Comparison of ENCODE assay signal across 8 cellular contexts in the genomic region with DNA sequence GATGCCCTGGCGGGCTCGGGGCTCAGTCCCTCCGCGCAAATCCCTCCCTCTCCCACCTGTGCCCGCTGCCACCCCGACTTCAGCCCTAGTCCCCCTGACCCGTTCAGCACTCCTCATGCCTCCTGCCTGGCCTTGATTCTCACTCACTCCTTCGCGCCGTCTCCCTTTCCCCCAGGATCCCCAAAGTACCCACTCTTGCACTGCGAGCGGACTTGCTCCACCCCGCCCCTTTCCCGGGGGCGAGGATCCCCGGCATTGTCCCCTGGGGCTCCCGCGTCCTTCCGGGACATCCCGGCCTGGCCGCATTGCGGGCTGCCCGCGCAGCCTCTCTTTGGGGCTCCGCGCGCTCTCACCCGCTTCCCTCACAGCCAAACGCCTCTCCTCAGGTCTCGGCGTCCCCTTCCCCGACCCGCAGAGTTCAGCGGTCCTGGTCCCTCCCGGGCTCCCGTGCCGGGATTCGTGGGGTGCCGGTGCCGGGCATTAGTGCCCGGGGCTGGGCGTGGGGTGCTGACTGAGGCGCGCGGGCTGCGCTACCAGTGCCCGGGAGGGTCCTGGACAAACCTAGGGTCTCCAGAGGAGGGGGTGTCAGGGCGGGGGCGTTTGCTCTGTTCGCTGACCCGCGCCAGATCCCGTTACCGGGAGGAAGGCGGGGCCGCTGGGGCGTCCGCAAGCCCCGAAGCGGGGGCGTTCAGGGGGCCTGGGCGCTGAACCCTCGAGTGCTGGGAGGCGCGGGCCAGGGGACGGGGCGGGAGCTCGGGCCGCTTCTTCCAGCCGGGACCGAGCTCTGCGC. TPM values are rescaled to one million over a fixed set of nuclear protein-coding genes. Genes with fewer than 3 reads are reported as not detected.
DNase-seq lines count a peak whose midpoint lies in the region; FAIRE-seq and TF ChIP-seq lines count a peak whose summit lies in the region.

No MANE protein-coding gene starts in this region.

- peak; percentile 48 for DNase-seq in CD14-positive monocyte (ENCODE audit: low spot score)
- DNase-seq in M059J (ENCODE audit: low read depth), result peak; percentile 66
- no peak for DNase-seq in astrocyte of the cerebellum (ENCODE audit: low read depth)
- no peak for DNase-seq in small intestine
- DNase-seq in NCI-H2196 treated with DMSO at 0.1 percent for 48 hours (lab: John Stamatoyannopoulos, UW; ENCODE audit: unreplicated experiment), result no peak
- no peak for DNase-seq in NCI-H187 treated with DMSO at 0.1 percent for 48 hours (lab: John Stamatoyannopoulos, UW)
- DNase-seq in LoVo (ENCODE audit: low spot score), result no peak

- peaks cover 80% of the 10 kb centered on the region for H3K27me3 ChIP-seq in iPS-18a (ENCODE audit: control insufficient read depth, insufficient read depth, low read length)
- peaks cover 3 to 9% of the 10 kb centered on the region in 2 donors for H3K27me3 ChIP-seq in small intestine (ENCODE audit: control insufficient read depth in 2 of 2, insufficient read depth in 2 of 2, low read length in 2 of 2)

- H3K4me1 Mint-ChIP-seq in CD14-positive monocyte, result peaks cover 50% of the 10 kb centered on the region

- peak overlapping the region; percentile 79 to 98 (median 95) for H3K27ac Mint-ChIP-seq in CD14-positive monocyte

- H3K4me3 ChIP-seq in astrocyte of the cerebellum (ENCODE audit: low read depth, low read length) (peak overlapping the region; percentile 92), iPS-18a (ENCODE audit: low read length) (peak overlapping the region; percentile 78), small intestine (ENCODE audit: low read depth in 1 of 2, low read length in 2 of 2) (peak overlapping the region; percentile 59)

- peaks cover 5% of the 10 kb centered on the region for H3K4me1 ChIP-seq in iPS-18a (ENCODE audit: control insufficient read depth, low read depth, low read length)
- H3K4me1 ChIP-seq in small intestine (ENCODE audit: control insufficient read depth in 2 of 2, insufficient read depth in 1 of 2, low read depth in 1 of 2, low read length in 1 of 2), result no peaks in the 10 kb centered on the region

- H3K9me3 ChIP-seq in iPS-18a (ENCODE audit: control insufficient read depth, low read depth, low read length), result no peaks in the 10 kb centered on the region
- no peaks in the 10 kb centered on the region for H3K9me3 ChIP-seq in small intestine (ENCODE audit: control insufficient read depth, low read depth)

- 1 to 3% (median 3%) methylated on average over 68 to 72 of the region's 72 CpGs for WGBS in small intestine, 3 donors

- no peaks in the 10 kb centered on the region for H3K36me3 Mint-ChIP-seq in CD14-positive monocyte

- TF ChIP-seq CTCF in CD14-positive monocyte (IDR thresholded peaks at IDR 0.05) (no peak), astrocyte of the cerebellum (IDR thresholded peaks at IDR 0.05; ENCODE audit: low read depth, low read length, missing control alignments) (no peak)

- peaks cover 0 to 2% (median 0%) of the 10 kb centered on the region in 7 donors for H3K9me3 Mint-ChIP-seq in CD14-positive monocyte

- peak overlapping the region; percentile 99 to 100 for H3K4me3 Mint-ChIP-seq in CD14-positive monocyte

- peak overlapping the region; percentile 17 for H3K9ac ChIP-seq in iPS-18a (ENCODE audit: low read length)

- H3K36me3 ChIP-seq in iPS-18a (ENCODE audit: control insufficient read depth, low read depth, low read length) (no peaks in the 10 kb centered on the region), small intestine (ENCODE audit: control insufficient read depth in 2 of 2, insufficient read depth in 2 of 2, low read length in 2 of 2) (no peaks in the 10 kb centered on the region)

- intact Hi-C loops in CD14-positive monocyte (cut with micrococcal nuclease), result loop anchor here (2.0 to 10.0 kb wide), 7 partner anchors 13 to 769 kb away; a partner anchor contains a TSS

- FAIRE-seq in small intestine (lab: Jason Lieb, UNC), result no peak

- H3K27ac ChIP-seq in iPS-18a (ENCODE audit: low read length) (no peak overlapping the region), small intestine (ENCODE audit: low read depth in 1 of 2, low read length in 1 of 2) (peak overlapping the region; percentile 25 to 85)

- peaks cover 9 to 20% (median 17%) of the 10 kb centered on the region in 3 donors for H3K27me3 Mint-ChIP-seq in CD14-positive monocyte (ENCODE audit: low read depth in 3 of 3)

- in situ Hi-C loops in astrocyte of the cerebellum (cut with HindIII; ENCODE audit: low sequenced_read_pairs), result no loop called here

RNA-seq across cellular contexts. Expression of a gene that starts 45.6 kb away (rescaled TPM):
- polyA plus RNA-seq in CD14-positive monocyte, result 1 to 10 TPM; 2.4 to 3.5 TPM
- 4.5 and 7.3 TPM in 2 replicates for total RNA-seq in M059J (2014; rRNA removed; shearing (Covaris generic))
- 1 to 10 TPM; 2.0 to 7.8 (median 6.1) TPM for polyA plus RNA-seq in small intestine

Comparison
In these comparisons a context has a peak if more than half of its experiments do, and no peak if none do; other contexts are left out.
1. DNase-seq: peak in CD14-positive monocyte (single experiment) and M059J (single experiment); none in astrocyte of the cerebellum (single experiment), small intestine (single experiment), NCI-H2196 treated with DMSO at 0.1 percent for 48 hours (single experiment), NCI-H187 treated with DMSO at 0.1 percent for 48 hours (single experiment) and LoVo (single experiment).
2. Peak in every context shown above with its lines, with median percentiles within 50 percentile points of each other: H3K4me3 ChIP-seq.